Comparison of ENCODE assay signal across 12 cellular contexts in genomic region chr2:134301099-134301970, GRCh38. TPM values are rescaled to one million over a fixed set of nuclear protein-coding genes. Genes with fewer than 3 reads are reported as not detected.
DNase-seq lines count a peak whose midpoint lies in the region; ATAC-seq, FAIRE-seq and TF ChIP-seq lines count a peak whose summit lies in the region.
"Had no signal": no experiment of that assay in that cellular context is flagged by ENCODE, and none has a peak within 500 bp of the region (broad histone marks: within the 10 kb centered on the region; RNA-seq: fewer than 3 reads in every experiment).

No MANE protein-coding gene starts in this region.

- FAIRE-seq in H54 (lab: Jason Lieb, UNC) = peak; percentile 68

- no peak overlapping the region for H3K4me3 Mint-ChIP-seq in endodermal cell
- H3K4me3 Mint-ChIP-seq: effector memory CD8-positive, alpha-beta T cell; type B pancreatic cell had no signal

- H3K9me3 ChIP-seq in endodermal cell (ENCODE audit: control insufficient read depth, low read length) = no peaks in the 10 kb centered on the region

- H3K36me3 Mint-ChIP-seq in endodermal cell (ENCODE audit: low read depth) = peaks cover 3% of the 10 kb centered on the region
- H3K36me3 Mint-ChIP-seq: type B pancreatic cell had no signal

- H3K9me3 Mint-ChIP-seq in endodermal cell = no peaks in the 10 kb centered on the region
- H3K9me3 Mint-ChIP-seq: effector memory CD8-positive, alpha-beta T cell; type B pancreatic cell had no signal

- no peak overlapping the region for H3K4me3 ChIP-seq in astrocyte of the spinal cord (ENCODE audit: low read depth, low read length)
- no peak overlapping the region for H3K4me3 ChIP-seq in endodermal cell (ENCODE audit: low read length)

- no peaks in the 10 kb centered on the region for H3K27me3 ChIP-seq in endodermal cell (ENCODE audit: control insufficient read depth, insufficient read depth, low read length, poor library complexity, severe bottlenecking)

- no peaks in the 10 kb centered on the region for H3K27me3 Mint-ChIP-seq in endodermal cell (ENCODE audit: insufficient read depth)
- H3K27me3 Mint-ChIP-seq: effector memory CD8-positive, alpha-beta T cell; type B pancreatic cell had no signal

- TF ChIP-seq POLR2A in H54 (IDR thresholded peaks at IDR 0.05; ENCODE audit: low read depth, low read length) = no peak

- DNase-seq in AG08395 (ENCODE audit: low spot score) (peak; percentile 21), H54 (ENCODE audit: insufficient read length, low spot score) (no peak), astrocyte of the spinal cord (ENCODE audit: low read depth, low spot score) (peak; percentile 19), kidney glomerular epithelial cell (lab: John Stamatoyannopoulos, UW) (peak; percentile 5), GDM1 (lab: John Stamatoyannopoulos, UW) (no peak), endodermal cell (no peak), COLO668 (lab: John Stamatoyannopoulos, UW; ENCODE audit: unreplicated experiment) (no peak), left lobe of liver (ENCODE audit: low spot score) (no peak)
- DNase-seq: DMS79 treated with DMSO at 0.1 percent for 48 hours; effector memory CD8-positive, alpha-beta T cell had no signal

- H3K4me1 ChIP-seq in endodermal cell (ENCODE audit: control insufficient read depth, insufficient read depth, low read length) = no peaks in the 10 kb centered on the region

- no peaks in the 10 kb centered on the region for H3K4me1 Mint-ChIP-seq in endodermal cell

- 81 to 91% methylated on average over 6 to 8 of the region's 8 CpGs for WGBS in endodermal cell (ENCODE audit: insufficient coverage in 1 of 2, insufficient read length in 1 of 2), 2 experiments

- TF ChIP-seq CTCF in astrocyte of the spinal cord (IDR thresholded peaks at IDR 0.05; ENCODE audit: low read depth, low read length) = no peak
- no peak for TF ChIP-seq CTCF in endodermal cell (conservative IDR thresholded peaks at IDR 0.05)

- H3K27ac ChIP-seq in endodermal cell (ENCODE audit: low read depth, low read length) = no peak overlapping the region

- no peak overlapping the region for H3K9ac ChIP-seq in endodermal cell (ENCODE audit: extremely low read depth, low read length, poor library complexity, severe bottlenecking)

- no peak for ATAC-seq in left lobe of liver
- ATAC-seq: effector memory CD8-positive, alpha-beta T cell; Panc1 had no signal

- H3K27ac Mint-ChIP-seq in endodermal cell = no peak overlapping the region
- H3K27ac Mint-ChIP-seq: type B pancreatic cell had no signal

- no peaks in the 10 kb centered on the region for H3K36me3 ChIP-seq in endodermal cell (ENCODE audit: control insufficient read depth, insufficient read depth, low read length)

- in situ Hi-C loops in astrocyte of the spinal cord (cut with HindIII; ENCODE audit: low sequenced_read_pairs) = no loop called here

RNA-seq across cellular contexts. Expression of gene MGAT5, which starts 47.5 kb away (rescaled TPM):
- total RNA-seq in endodermal cell = 10 to 100 TPM; 57.2 to 78.4 TPM
- 28.2 TPM for polyA plus RNA-seq in endodermal cell (2013, experiment 1 of 2)
- polyA plus RNA-seq in endodermal cell (2013, experiment 2 of 2) = 27.4 TPM
- total RNA-seq in left lobe of liver = 7.5 TPM

Comparison
In these comparisons a context has a peak if more than half of its experiments do, and no peak if none do; other contexts are left out.
1. DNase-seq: peak in AG08395 (single experiment), astrocyte of the spinal cord (single experiment) and kidney glomerular epithelial cell (single experiment); none in H54 (single experiment), GDM1 (single experiment), endodermal cell (single experiment), COLO668 (single experiment) and left lobe of liver (single experiment).